2 cellular contexts compared by ENCODE assay signal in genomic region chr1:54885237-54885679, GRCh38.
TF ChIP-seq lines count a peak whose summit lies in the region.

No MANE protein-coding gene starts in this region.

TF ChIP-seq in SK-N-SH, 30 proteins besides CTCF, POLR2A, EP300 and RAD21 (continued from another document):
- TF ChIP-seq, protein P1, sequence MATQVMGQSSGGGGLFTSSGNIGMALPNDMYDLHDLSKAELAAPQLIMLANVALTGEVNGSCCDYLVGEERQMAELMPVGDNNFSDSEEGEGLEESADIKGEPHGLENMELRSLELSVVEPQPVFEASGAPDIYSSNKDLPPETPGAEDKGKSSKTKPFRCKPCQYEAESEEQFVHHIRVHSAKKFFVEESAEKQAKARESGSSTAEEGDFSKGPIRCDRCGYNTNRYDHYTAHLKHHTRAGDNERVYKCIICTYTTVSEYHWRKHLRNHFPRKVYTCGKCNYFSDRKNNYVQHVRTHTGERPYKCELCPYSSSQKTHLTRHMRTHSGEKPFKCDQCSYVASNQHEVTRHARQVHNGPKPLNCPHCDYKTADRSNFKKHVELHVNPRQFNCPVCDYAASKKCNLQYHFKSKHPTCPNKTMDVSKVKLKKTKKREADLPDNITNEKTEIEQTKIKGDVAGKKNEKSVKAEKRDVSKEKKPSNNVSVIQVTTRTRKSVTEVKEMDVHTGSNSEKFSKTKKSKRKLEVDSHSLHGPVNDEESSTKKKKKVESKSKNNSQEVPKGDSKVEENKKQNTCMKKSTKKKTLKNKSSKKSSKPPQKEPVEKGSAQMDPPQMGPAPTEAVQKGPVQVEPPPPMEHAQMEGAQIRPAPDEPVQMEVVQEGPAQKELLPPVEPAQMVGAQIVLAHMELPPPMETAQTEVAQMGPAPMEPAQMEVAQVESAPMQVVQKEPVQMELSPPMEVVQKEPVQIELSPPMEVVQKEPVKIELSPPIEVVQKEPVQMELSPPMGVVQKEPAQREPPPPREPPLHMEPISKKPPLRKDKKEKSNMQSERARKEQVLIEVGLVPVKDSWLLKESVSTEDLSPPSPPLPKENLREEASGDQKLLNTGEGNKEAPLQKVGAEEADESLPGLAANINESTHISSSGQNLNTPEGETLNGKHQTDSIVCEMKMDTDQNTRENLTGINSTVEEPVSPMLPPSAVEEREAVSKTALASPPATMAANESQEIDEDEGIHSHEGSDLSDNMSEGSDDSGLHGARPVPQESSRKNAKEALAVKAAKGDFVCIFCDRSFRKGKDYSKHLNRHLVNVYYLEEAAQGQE (IDR thresholded peaks at IDR 0.05; ENCODE audit: low read depth, low read length): no peak
- no peak for TF ChIP-seq ELF1 (IDR thresholded peaks at IDR 0.05)
- no peak for TF ChIP-seq FOXJ3 (CRISPR knock-in tag; IDR thresholded peaks at IDR 0.05)

TF ChIP-seq in SK-N-SH treated with all-trans-retinoic acid at 6 μM for 48 hours, 23 proteins besides CTCF, POLR2A, EP300 and RAD21 (continued from another document):
- TF ChIP-seq, protein P2, sequence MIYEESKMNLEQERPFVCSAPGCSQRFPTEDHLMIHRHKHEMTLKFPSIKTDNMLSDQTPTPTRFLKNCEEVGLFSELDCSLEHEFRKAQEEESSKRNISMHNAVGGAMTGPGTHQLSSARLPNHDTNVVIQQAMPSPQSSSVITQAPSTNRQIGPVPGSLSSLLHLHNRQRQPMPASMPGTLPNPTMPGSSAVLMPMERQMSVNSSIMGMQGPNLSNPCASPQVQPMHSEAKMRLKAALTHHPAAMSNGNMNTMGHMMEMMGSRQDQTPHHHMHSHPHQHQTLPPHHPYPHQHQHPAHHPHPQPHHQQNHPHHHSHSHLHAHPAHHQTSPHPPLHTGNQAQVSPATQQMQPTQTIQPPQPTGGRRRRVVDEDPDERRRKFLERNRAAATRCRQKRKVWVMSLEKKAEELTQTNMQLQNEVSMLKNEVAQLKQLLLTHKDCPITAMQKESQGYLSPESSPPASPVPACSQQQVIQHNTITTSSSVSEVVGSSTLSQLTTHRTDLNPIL (CRISPR knock-in tag; IDR thresholded peaks at IDR 0.05; ENCODE audit: low read depth): no peak
- TF ChIP-seq CSDC2 (CRISPR knock-in tag; IDR thresholded peaks at IDR 0.05) (no peak), TOX (CRISPR knock-in tag; IDR thresholded peaks at IDR 0.05; ENCODE audit: borderline replicate concordance) (no peak)
